ENCODE assay signal across 12 cellular contexts in the genomic region with DNA sequence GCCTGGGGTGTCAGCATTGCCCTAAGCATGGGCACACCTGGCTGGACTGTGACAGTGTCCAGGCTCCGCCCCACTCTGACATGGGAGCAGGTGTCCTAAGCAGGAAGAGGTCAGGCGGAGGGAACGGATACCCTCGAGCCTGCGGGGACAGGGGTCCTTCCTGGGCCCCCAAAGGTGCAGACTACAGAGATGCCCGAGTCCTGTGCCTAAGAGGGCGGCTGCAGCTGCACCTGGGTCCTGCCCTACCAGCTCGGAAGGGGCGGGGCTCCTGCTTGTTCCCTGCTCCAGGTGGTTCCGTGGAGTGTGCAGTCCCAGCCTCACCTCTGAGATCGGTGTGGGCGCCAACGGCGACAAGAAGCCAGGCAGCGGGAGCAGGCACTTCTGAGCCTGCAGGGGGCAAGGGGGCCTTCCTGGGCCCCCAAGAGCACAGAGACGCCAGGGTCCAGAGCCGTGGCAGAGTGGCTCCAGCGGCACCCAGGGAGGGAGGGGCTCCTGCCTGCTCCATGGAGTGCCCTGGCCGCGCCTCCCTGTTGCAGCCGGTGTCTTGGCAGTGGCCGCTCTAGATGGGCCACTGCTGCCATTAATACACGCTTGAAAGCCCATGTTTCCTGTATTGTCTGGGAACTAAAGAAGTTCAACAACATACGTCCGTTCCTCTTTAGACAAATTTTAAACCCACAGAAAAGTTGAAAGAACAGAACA.
A peak's percentile ranks its signal among the peaks of the same experiment; 100 is the strongest.
DNase-seq lines count a peak whose midpoint lies in the region; ATAC-seq and TF ChIP-seq lines count a peak whose summit lies in the region.
"Had no signal": no experiment of that assay in that cellular context is flagged by ENCODE, and none has a peak within 500 bp of the region (broad histone marks: within the 10 kb centered on the region; RNA-seq: fewer than 3 reads in every experiment).

No MANE protein-coding gene starts in this region.

- intact Hi-C loops in left ventricle myocardium superior (cut with micrococcal nuclease) (no loop called here), Right ventricle myocardium inferior (cut with DNase I) (no loop called here), PC-9 (cut with micrococcal nuclease; ENCODE audit: unreplicated experiment) (no loop called here), upper lobe of right lung (cut with DNase I) (no loop called here)

- POLR2A ChIA-PET in PC-9 (lab: Charles Lee; ENCODE audit: unreplicated experiment), result no interaction called here

- no peaks in the 10 kb centered on the region for H3K9me3 ChIP-seq in PC-9 (ENCODE audit: insufficient read depth, low read depth)
- no peaks in the 10 kb centered on the region for H3K9me3 ChIP-seq in upper lobe of right lung

- H3K27me3 ChIP-seq in PC-9 (ENCODE audit: insufficient read depth, low read depth), result no peaks in the 10 kb centered on the region
- H3K27me3 ChIP-seq in upper lobe of right lung, result no peaks in the 10 kb centered on the region
- H3K27me3 ChIP-seq: cardiac muscle cell had no signal

- DNase-seq in left ventricle myocardium superior (peak; percentile 31), Right ventricle myocardium inferior (ENCODE audit: missing footprints) (no peak), PC-9 (peak in 1 of 2 experiments; percentile 47), left kidney (ENCODE audit: low read depth, low spot score) (peak; percentile 43), upper lobe of right lung (peak; percentile 76), activated gamma-delta T cell treated with Interleukin-2 at 50 U/mL for 16 hours (no peak), HK-2 (ENCODE audit: unreplicated experiment) (no peak)
- no peak for DNase-seq in activated naive CD4-positive, alpha-beta T cell treated with Interleukin-2 at 50 U/mL for 16 hours
- DNase-seq: activated CD4-positive, CD25-positive, alpha-beta regulatory T cell; MV-4-11; Right ventricle myocardium superior had no signal

- H3K79me2 ChIP-seq in PC-9 (ENCODE audit: low read depth), result no peaks in the 10 kb centered on the region

- H3K36me3 ChIP-seq in PC-9 (ENCODE audit: low read depth), result no peaks in the 10 kb centered on the region
- no peaks in the 10 kb centered on the region for H3K36me3 ChIP-seq in upper lobe of right lung
- H3K36me3 ChIP-seq: cardiac muscle cell had no signal

- H3K27ac ChIP-seq in PC-9 (no peak overlapping the region), upper lobe of right lung (no peak overlapping the region)
- H3K27ac ChIP-seq: cardiac muscle cell had no signal

- H4K20me1 ChIP-seq in PC-9 (ENCODE audit: insufficient read depth), result no peaks in the 10 kb centered on the region

- no peaks in the 10 kb centered on the region for H3K9me2 ChIP-seq in PC-9 (ENCODE audit: insufficient read depth)

- no peaks in the 10 kb centered on the region for H3F3A ChIP-seq in PC-9 (ENCODE audit: insufficient read depth, low read depth)

- H3K4me3 ChIP-seq in PC-9 (peak overlapping the region; percentile 70), upper lobe of right lung (peak overlapping the region; percentile 40)
- H3K4me3 ChIP-seq: cardiac muscle cell had no signal

- H3K4me1 ChIP-seq in PC-9 (replicated peaks; ENCODE audit: insufficient read depth) (0 out of 2 replicates have a peak, but pooled peaks cover 7% of the 10 kb centered on the region), upper lobe of right lung (no peaks in the 10 kb centered on the region)

- ATAC-seq in left ventricle myocardium superior, result no peak
- ATAC-seq in Right ventricle myocardium inferior, result no peak
- peak; percentile 91 for ATAC-seq in upper lobe of right lung

- CTCF ChIA-PET in PC-9 (lab: Charles Lee), result no interaction called here

- no peak for TF ChIP-seq CTCF in PC-9 (conservative IDR thresholded peaks at IDR 0.05)
- TF ChIP-seq CTCF in upper lobe of right lung (IDR thresholded peaks at IDR 0.05), result no peak

- peak overlapping the region; percentile 75 for H3K4me2 ChIP-seq in PC-9

- peak overlapping the region; percentile 91 for H2AFZ ChIP-seq in PC-9

- BruUV-seq in PC-9 (replicated peaks; lab: Mats Ljungman, UMichigan), result no TSS peak

Comparison
In these comparisons a context has a peak if more than half of its experiments do, and no peak if none do; other contexts are left out.
1. DNase-seq: peak in left ventricle myocardium superior (single experiment), left kidney (single experiment) and upper lobe of right lung (single experiment); none in Right ventricle myocardium inferior (single experiment), activated naive CD4-positive, alpha-beta T cell treated with Interleukin-2 at 50 U/mL for 16 hours (single experiment), activated gamma-delta T cell treated with Interleukin-2 at 50 U/mL for 16 hours (single experiment) and HK-2 (single experiment).